Comparison of ENCODE assay signal across 1 cellular context in genomic region chr15:40082195-40082868, GRCh38.
A peak's percentile ranks its signal among the peaks of the same experiment; 100 is the strongest.
TF ChIP-seq lines count a peak whose summit lies in the region.

No MANE protein-coding gene starts in this region.

TF ChIP-seq in HepG2, 621 proteins besides CTCF, POLR2A, EP300 and RAD21 (continued from another document and continues in another):
- TF ChIP-seq ZNF407 (CRISPR knock-in tag; IDR thresholded peaks at IDR 0.05; ENCODE audit: not compliant biosample characterization) = no peak
- TF ChIP-seq ZNF547 (CRISPR knock-in tag; IDR thresholded peaks at IDR 0.05) = no peak
- no peak for TF ChIP-seq RERE (CRISPR knock-in tag; IDR thresholded peaks at IDR 0.05; ENCODE audit: low read depth)
- TF ChIP-seq ZNF460 (CRISPR knock-in tag; IDR thresholded peaks at IDR 0.05; ENCODE audit: borderline replicate concordance) = no peak
- no peak for TF ChIP-seq ZBTB40 (IDR thresholded peaks at IDR 0.05)
- no peak for TF ChIP-seq ZBTB40 (CRISPR knock-in tag; IDR thresholded peaks at IDR 0.05)
- TF ChIP-seq CREM (IDR thresholded peaks at IDR 0.05) = peak; percentile 27; the same call in 1 of the 2 replicates
- no peak for TF ChIP-seq CREM (CRISPR knock-in tag; IDR thresholded peaks at IDR 0.05)
- peak; percentile 45; the same call in 1 of the 2 replicates for TF ChIP-seq ZFP91 (CRISPR knock-in tag; IDR thresholded peaks at IDR 0.05; ENCODE audit: borderline replicate concordance)
- TF ChIP-seq ZNF354B (CRISPR knock-in tag; IDR thresholded peaks at IDR 0.05) = no peak
- TF ChIP-seq MIER3 (CRISPR knock-in tag; IDR thresholded peaks at IDR 0.05; ENCODE audit: borderline replicate concordance) = no peak
- peak; percentile 63 for TF ChIP-seq GATAD2A (CRISPR knock-in tag; IDR thresholded peaks at IDR 0.05)
- TF ChIP-seq AKNA (CRISPR knock-in tag; IDR thresholded peaks at IDR 0.05; ENCODE audit: borderline replicate concordance) = no peak
